ENCODE assay signal across 1 cellular context in the genomic region with DNA sequence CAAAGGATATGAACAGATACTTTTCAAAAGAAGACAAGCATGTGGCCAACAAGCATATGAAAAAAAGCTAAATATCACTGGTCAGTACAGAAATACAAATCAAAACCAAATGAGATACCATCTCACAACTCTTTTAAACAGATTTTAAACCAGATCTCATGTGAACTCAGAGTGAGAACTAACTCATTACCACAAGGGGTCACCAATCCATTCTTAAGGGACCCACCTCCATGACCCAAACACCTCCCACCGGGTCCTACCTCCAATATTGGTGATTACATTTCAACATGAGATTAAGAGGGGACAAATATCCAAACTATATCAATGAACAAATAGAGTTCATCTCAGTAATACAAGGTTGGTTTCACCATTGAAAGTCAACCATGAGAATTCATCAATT.
TF ChIP-seq lines count a peak whose summit lies in the region.

No MANE protein-coding gene starts in this region.

TF ChIP-seq in GM23338, 12 proteins besides CTCF, POLR2A, EP300 and RAD21:
- TF ChIP-seq, protein P1, sequence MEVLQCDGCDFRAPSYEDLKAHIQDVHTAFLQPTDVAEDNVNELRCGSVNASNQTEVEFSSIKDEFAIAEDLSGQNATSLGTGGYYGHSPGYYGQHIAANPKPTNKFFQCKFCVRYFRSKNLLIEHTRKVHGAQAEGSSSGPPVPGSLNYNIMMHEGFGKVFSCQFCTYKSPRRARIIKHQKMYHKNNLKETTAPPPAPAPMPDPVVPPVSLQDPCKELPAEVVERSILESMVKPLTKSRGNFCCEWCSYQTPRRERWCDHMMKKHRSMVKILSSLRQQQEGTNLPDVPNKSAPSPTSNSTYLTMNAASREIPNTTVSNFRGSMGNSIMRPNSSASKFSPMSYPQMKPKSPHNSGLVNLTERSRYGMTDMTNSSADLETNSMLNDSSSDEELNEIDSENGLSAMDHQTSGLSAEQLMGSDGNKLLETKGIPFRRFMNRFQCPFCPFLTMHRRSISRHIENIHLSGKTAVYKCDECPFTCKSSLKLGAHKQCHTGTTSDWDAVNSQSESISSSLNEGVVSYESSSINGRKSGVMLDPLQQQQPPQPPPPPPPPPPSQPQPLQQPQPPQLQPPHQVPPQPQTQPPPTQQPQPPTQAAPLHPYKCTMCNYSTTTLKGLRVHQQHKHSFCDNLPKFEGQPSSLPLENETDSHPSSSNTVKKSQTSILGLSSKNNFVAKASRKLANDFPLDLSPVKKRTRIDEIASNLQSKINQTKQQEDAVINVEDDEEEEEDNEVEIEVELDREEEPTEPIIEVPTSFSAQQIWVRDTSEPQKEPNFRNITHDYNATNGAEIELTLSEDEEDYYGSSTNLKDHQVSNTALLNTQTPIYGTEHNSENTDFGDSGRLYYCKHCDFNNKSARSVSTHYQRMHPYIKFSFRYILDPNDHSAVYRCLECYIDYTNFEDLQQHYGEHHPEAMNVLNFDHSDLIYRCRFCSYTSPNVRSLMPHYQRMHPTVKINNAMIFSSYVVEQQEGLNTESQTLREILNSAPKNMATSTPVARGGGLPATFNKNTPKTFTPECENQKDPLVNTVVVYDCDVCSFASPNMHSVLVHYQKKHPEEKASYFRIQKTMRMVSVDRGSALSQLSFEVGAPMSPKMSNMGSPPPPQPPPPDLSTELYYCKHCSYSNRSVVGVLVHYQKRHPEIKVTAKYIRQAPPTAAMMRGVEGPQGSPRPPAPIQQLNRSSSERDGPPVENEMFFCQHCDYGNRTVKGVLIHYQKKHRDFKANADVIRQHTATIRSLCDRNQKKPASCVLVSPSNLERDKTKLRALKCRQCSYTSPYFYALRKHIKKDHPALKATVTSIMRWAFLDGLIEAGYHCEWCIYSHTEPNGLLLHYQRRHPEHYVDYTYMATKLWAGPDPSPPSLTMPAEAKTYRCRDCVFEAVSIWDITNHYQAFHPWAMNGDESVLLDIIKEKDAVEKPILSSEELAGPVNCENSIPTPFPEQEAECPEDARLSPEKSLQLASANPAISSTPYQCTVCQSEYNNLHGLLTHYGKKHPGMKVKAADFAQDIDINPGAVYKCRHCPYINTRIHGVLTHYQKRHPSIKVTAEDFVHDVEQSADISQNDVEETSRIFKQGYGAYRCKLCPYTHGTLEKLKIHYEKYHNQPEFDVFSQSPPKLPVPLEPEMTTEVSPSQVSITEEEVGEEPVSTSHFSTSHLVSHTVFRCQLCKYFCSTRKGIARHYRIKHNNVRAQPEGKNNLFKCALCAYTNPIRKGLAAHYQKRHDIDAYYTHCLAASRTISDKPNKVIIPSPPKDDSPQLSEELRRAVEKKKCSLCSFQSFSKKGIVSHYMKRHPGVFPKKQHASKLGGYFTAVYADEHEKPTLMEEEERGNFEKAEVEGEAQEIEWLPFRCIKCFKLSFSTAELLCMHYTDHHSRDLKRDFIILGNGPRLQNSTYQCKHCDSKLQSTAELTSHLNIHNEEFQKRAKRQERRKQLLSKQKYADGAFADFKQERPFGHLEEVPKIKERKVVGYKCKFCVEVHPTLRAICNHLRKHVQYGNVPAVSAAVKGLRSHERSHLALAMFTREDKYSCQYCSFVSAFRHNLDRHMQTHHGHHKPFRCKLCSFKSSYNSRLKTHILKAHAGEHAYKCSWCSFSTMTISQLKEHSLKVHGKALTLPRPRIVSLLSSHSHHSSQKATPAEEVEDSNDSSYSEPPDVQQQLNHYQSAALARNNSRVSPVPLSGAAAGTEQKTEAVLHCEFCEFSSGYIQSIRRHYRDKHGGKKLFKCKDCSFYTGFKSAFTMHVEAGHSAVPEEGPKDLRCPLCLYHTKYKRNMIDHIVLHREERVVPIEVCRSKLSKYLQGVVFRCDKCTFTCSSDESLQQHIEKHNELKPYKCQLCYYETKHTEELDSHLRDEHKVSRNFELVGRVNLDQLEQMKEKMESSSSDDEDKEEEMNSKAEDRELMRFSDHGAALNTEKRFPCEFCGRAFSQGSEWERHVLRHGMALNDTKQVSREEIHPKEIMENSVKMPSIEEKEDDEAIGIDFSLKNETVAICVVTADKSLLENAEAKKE (CRISPR knock-in tag; IDR thresholded peaks at IDR 0.05) = peak; percentile 6; the same call in 1 of the 2 replicates
- TF ChIP-seq NANOG (IDR thresholded peaks at IDR 0.05; ENCODE audit: borderline replicate concordance) = no peak
- no peak for TF ChIP-seq JUNB (IDR thresholded peaks at IDR 0.05; ENCODE audit: unreplicated experiment)
TF ChIP-seq in GM23338: peak in this region for 1.
